2 cellular contexts compared by ENCODE assay signal in the genomic region with DNA sequence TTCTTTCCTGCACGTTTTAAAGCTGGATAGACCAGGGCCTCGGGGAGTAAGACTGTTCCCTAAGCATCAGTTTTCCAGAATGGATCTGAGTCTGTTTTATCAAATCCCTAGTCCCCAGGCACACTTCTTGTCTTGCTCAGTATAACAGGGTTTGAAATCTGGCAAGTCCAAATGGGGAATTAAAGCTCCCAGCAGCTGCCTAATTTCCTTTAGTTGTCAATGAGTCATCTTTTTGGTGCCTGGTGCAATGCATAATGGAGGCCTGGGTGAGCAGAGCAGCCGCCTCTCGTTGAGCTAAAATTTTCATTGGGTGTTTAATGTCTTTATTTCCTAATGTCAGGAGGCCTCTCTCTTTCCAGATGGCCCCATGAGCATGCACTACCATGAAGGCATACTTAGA.
TF ChIP-seq lines count a peak whose summit lies in the region.

No MANE protein-coding gene starts in this region.

TF ChIP-seq in A549, 52 proteins besides CTCF, POLR2A, EP300 and RAD21 (continued from another document):
- TF ChIP-seq, protein P1, sequence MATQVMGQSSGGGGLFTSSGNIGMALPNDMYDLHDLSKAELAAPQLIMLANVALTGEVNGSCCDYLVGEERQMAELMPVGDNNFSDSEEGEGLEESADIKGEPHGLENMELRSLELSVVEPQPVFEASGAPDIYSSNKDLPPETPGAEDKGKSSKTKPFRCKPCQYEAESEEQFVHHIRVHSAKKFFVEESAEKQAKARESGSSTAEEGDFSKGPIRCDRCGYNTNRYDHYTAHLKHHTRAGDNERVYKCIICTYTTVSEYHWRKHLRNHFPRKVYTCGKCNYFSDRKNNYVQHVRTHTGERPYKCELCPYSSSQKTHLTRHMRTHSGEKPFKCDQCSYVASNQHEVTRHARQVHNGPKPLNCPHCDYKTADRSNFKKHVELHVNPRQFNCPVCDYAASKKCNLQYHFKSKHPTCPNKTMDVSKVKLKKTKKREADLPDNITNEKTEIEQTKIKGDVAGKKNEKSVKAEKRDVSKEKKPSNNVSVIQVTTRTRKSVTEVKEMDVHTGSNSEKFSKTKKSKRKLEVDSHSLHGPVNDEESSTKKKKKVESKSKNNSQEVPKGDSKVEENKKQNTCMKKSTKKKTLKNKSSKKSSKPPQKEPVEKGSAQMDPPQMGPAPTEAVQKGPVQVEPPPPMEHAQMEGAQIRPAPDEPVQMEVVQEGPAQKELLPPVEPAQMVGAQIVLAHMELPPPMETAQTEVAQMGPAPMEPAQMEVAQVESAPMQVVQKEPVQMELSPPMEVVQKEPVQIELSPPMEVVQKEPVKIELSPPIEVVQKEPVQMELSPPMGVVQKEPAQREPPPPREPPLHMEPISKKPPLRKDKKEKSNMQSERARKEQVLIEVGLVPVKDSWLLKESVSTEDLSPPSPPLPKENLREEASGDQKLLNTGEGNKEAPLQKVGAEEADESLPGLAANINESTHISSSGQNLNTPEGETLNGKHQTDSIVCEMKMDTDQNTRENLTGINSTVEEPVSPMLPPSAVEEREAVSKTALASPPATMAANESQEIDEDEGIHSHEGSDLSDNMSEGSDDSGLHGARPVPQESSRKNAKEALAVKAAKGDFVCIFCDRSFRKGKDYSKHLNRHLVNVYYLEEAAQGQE (IDR thresholded peaks at IDR 0.05): no peak
- TF ChIP-seq NPAS2 (CRISPR knock-in tag; IDR thresholded peaks at IDR 0.05; ENCODE audit: borderline replicate concordance) (no peak), FOSL2 (IDR thresholded peaks at IDR 0.05) (no peak), FOSL2 (CRISPR knock-in tag; IDR thresholded peaks at IDR 0.05) (0 out of 2 replicates have a peak, but pooled peaks have one; percentile 7), HOXA7 (CRISPR knock-in tag; IDR thresholded peaks at IDR 0.05) (no peak), RFX5 (IDR thresholded peaks at IDR 0.05) (no peak)
- TF ChIP-seq, protein P2, sequence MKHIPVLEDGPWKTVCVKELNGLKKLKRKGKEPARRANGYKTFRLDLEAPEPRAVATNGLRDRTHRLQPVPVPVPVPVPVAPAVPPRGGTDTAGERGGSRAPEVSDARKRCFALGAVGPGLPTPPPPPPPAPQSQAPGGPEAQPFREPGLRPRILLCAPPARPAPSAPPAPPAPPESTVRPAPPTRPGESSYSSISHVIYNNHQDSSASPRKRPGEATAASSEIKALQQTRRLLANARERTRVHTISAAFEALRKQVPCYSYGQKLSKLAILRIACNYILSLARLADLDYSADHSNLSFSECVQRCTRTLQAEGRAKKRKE (CRISPR knock-in tag; IDR thresholded peaks at IDR 0.05; ENCODE audit: low read depth): no peak

TF ChIP-seq in SK-N-SH, 30 proteins besides CTCF, POLR2A, EP300 and RAD21 (continued from another document):
- TF ChIP-seq RCOR1 (IDR thresholded peaks at IDR 0.05; ENCODE audit: low read length) (peak; percentile 78), USF2 (IDR thresholded peaks at IDR 0.05; ENCODE audit: borderline replicate concordance, low read depth, low read length) (no peak), POLR2AphosphoS5 (IDR thresholded peaks at IDR 0.05; ENCODE audit: low read depth, low read length) (no peak), MXI1 (IDR thresholded peaks at IDR 0.05; ENCODE audit: low read depth, low read length) (0 out of 2 replicates have a peak, but pooled peaks have one; percentile 39), USF1 (IDR thresholded peaks at IDR 0.05; ENCODE audit: borderline replicate concordance, low read depth) (no peak), ELF1 (IDR thresholded peaks at IDR 0.05) (no peak), JUND (IDR thresholded peaks at IDR 0.05) (peak; percentile 42), FOXJ3 (CRISPR knock-in tag; IDR thresholded peaks at IDR 0.05) (0 out of 2 replicates have a peak, but pooled peaks have one; percentile 57), GABPA (IDR thresholded peaks at IDR 0.05; ENCODE audit: low read depth) (no peak), SMC3 (IDR thresholded peaks at IDR 0.05; ENCODE audit: low read depth, low read length) (no peak), RXRA (IDR thresholded peaks at IDR 0.05; ENCODE audit: borderline replicate concordance, low read depth) (no peak), TAF1 (IDR thresholded peaks at IDR 0.05; ENCODE audit: borderline replicate concordance, low read depth, low read length) (no peak), YY1 (IDR thresholded peaks at IDR 0.05; ENCODE audit: low read depth) (no peak), MEF2A (IDR thresholded peaks at IDR 0.05; ENCODE audit: borderline replicate concordance, low read depth) (no peak), FOXM1 (IDR thresholded peaks at IDR 0.05; ENCODE audit: low read depth) (no peak), MAX (IDR thresholded peaks at IDR 0.05; ENCODE audit: low read depth) (no peak), NRF1 (IDR thresholded peaks at IDR 0.05; ENCODE audit: low read depth, low read length) (no peak), RFX5 (IDR thresholded peaks at IDR 0.05; ENCODE audit: low read length) (no peak), NFIC (IDR thresholded peaks at IDR 0.05; ENCODE audit: borderline replicate concordance) (peak; percentile 49; the same call in 1 of the 2 replicates), TEAD4 (IDR thresholded peaks at IDR 0.05; ENCODE audit: borderline replicate concordance, insufficient read depth) (no peak), CHD2 (IDR thresholded peaks at IDR 0.05; ENCODE audit: low read length, partially characterized antibody) (peak; percentile 76)
- TF ChIP-seq, protein P3, sequence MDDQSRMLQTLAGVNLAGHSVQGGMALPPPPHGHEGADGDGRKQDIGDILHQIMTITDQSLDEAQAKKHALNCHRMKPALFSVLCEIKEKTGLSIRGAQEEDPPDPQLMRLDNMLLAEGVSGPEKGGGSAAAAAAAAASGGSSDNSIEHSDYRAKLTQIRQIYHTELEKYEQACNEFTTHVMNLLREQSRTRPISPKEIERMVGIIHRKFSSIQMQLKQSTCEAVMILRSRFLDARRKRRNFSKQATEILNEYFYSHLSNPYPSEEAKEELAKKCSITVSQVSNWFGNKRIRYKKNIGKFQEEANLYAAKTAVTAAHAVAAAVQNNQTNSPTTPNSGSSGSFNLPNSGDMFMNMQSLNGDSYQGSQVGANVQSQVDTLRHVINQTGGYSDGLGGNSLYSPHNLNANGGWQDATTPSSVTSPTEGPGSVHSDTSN (IDR thresholded peaks at IDR 0.05): peak; percentile 54; the same call in 1 of the 2 replicates
- TF ChIP-seq, protein P4, sequence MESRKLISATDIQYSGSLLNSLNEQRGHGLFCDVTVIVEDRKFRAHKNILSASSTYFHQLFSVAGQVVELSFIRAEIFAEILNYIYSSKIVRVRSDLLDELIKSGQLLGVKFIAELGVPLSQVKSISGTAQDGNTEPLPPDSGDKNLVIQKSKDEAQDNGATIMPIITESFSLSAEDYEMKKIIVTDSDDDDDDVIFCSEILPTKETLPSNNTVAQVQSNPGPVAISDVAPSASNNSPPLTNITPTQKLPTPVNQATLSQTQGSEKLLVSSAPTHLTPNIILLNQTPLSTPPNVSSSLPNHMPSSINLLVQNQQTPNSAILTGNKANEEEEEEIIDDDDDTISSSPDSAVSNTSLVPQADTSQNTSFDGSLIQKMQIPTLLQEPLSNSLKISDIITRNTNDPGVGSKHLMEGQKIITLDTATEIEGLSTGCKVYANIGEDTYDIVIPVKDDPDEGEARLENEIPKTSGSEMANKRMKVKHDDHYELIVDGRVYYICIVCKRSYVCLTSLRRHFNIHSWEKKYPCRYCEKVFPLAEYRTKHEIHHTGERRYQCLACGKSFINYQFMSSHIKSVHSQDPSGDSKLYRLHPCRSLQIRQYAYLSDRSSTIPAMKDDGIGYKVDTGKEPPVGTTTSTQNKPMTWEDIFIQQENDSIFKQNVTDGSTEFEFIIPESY (IDR thresholded peaks at IDR 0.05; ENCODE audit: borderline replicate concordance, low read depth): no peak
- TF ChIP-seq, protein P1 (IDR thresholded peaks at IDR 0.05; ENCODE audit: low read depth, low read length): no peak
TF ChIP-seq in SK-N-SH: peak in this region for 11.
